8 cellular contexts compared by ENCODE assay signal in genomic region chr14:81565441-81566290, GRCh38.
DNase-seq lines count a peak whose midpoint lies in the region; TF ChIP-seq lines count a peak whose summit lies in the region.

No MANE protein-coding gene starts in this region.

- H3K4me3 ChIP-seq in NB4 (ENCODE audit: low read depth, low read length): no peak overlapping the region
- H3K4me3 ChIP-seq in cardiac fibroblast (replicated peaks in 1 of 2; ENCODE audit: low read depth in 2 of 2, low read length in 2 of 2): no peak overlapping the region

- POLR2A ChIA-PET in GM10248 (lab: Yijun Ruan, JAX): no interaction called here
- POLR2A ChIA-PET in HEK293T (lab: Yijun Ruan, JAX): no interaction called here

- H3K27ac ChIP-seq in 22Rv1: no peak overlapping the region

- CTCF ChIA-PET in GM10248 (lab: Yijun Ruan, JAX): interaction anchor here (0.7 to 4.0 kb wide), 11 partner anchors 8 to 427 kb away, joined by 3 to 17 read pairs (median 5); no protein-coding TSS in a partner anchor
- CTCF ChIA-PET in HEK293T (lab: Yijun Ruan, JAX): interaction anchor here (0.6 to 1.4 kb wide), 3 partner anchors 32 to 316 kb away, joined by 3 to 4 read pairs (median 4); partner anchors contain the start of gene SEL1L

- no peak for TF ChIP-seq POLR2A in NB4 (IDR thresholded peaks at IDR 0.05; ENCODE audit: extremely low read depth, insufficient read length)

- TF ChIP-seq CTCF in 22Rv1 (IDR thresholded peaks at IDR 0.05) (peak; percentile 76), GM10248 (IDR thresholded peaks at IDR 0.05; ENCODE audit: control extremely low read depth, extremely low read depth, low read depth, missing control alignments) (peak; percentile 61), NB4 (IDR thresholded peaks at IDR 0.05; ENCODE audit: low read depth, low read length) (peak; percentile 34), cardiac fibroblast (IDR thresholded peaks at IDR 0.05; ENCODE audit: low read depth, low read length) (no peak)

- peak; percentile 36 for DNase-seq in GM10248 (ENCODE audit: extremely low spot score)
- DNase-seq in HEK293T (ENCODE audit: extremely low spot score): peak; percentile 45
- peak; percentile 41 for DNase-seq in NB4 (ENCODE audit: low read depth)
- DNase-seq in cardiac fibroblast (ENCODE audit: low read depth in 2 of 2): peak; percentile 29 to 32
- peak; percentile 79 for DNase-seq in medulla oblongata (ENCODE audit: extremely low spot score)
- DNase-seq in activated CD4-positive, CD25-positive, alpha-beta regulatory T cell treated with anti-CD3 and anti-CD28 coated beads, Interleukin-2, amount 50 U/mL, for 72 hours: no peak
- DNase-seq in stimulated activated CD4-positive, alpha-beta T cell treated with anti-CD3 and anti-CD28 coated beads, Interleukin-4, amount 100 ng/mL, for 4 hours: no peak

TF ChIP-seq in HEK293T, 16 proteins besides CTCF, POLR2A, EP300 and RAD21:
- TF ChIP-seq BHLHE40 (IDR thresholded peaks at IDR 0.05; ENCODE audit: borderline replicate concordance) (no peak), PKNOX1 (IDR thresholded peaks at IDR 0.05) (no peak), ELF4 (IDR thresholded peaks at IDR 0.05) (no peak), FOXA1 (IDR thresholded peaks at IDR 0.05) (no peak), HDGF (IDR thresholded peaks at IDR 0.05; ENCODE audit: borderline replicate concordance) (no peak), SP1 (IDR thresholded peaks at IDR 0.05) (no peak), CTBP1 (IDR thresholded peaks at IDR 0.05; ENCODE audit: borderline replicate concordance) (no peak), ARNT (IDR thresholded peaks at IDR 0.05) (no peak), TARDBP (IDR thresholded peaks at IDR 0.05) (no peak), L3MBTL2 (conservative IDR thresholded peaks at IDR 0.05) (no peak), ZNF384 (IDR thresholded peaks at IDR 0.05) (no peak), LEF1 (IDR thresholded peaks at IDR 0.05; ENCODE audit: borderline replicate concordance) (no peak), SUZ12 (IDR thresholded peaks at IDR 0.05) (no peak)

Comparison
In these comparisons a context has a peak if more than half of its experiments do, and no peak if none do; other contexts are left out.
1. DNase-seq: peak in GM10248 (single experiment), HEK293T (single experiment), NB4 (single experiment), cardiac fibroblast (2 of 2) and medulla oblongata (single experiment); none in activated CD4-positive, CD25-positive, alpha-beta regulatory T cell treated with anti-CD3 and anti-CD28 coated beads, Interleukin-2, amount 50 U/mL, for 72 hours (single experiment) and stimulated activated CD4-positive, alpha-beta T cell treated with anti-CD3 and anti-CD28 coated beads, Interleukin-4, amount 100 ng/mL, for 4 hours (0 of 2).